1 cellular context compared by ENCODE assay signal in the genomic region with DNA sequence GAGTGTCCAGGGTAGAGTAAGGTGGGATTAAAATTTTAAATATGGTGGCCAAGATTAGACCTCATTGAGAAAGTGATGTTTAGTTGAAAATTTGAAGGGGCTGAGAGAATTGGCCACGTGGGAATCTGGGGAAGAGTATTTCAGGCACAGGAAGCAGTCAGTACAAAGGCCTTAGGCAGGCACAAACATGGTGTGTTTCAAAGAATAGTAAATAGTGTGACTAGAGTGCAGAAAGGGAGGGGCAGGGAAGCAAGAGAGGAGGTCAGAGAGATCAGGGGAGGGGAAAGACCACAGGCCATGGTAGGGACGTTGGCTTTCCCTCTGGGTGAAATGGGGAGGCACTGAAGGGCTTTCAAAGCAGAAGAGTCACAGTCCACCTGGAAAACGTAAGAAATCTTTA.
TF ChIP-seq lines count a peak whose summit lies in the region.

No MANE protein-coding gene starts in this region.

TF ChIP-seq in HepG2, 621 proteins besides CTCF, POLR2A, EP300 and RAD21 (continued from another document and continues in another):
- TF ChIP-seq, protein P1, sequence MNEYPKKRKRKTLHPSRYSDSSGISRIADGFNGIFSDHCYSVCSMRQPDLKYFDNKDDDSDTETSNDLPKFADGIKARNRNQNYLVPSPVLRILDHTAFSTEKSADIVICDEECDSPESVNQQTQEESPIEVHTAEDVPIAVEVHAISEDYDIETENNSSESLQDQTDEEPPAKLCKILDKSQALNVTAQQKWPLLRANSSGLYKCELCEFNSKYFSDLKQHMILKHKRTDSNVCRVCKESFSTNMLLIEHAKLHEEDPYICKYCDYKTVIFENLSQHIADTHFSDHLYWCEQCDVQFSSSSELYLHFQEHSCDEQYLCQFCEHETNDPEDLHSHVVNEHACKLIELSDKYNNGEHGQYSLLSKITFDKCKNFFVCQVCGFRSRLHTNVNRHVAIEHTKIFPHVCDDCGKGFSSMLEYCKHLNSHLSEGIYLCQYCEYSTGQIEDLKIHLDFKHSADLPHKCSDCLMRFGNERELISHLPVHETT (CRISPR knock-in tag; conservative IDR thresholded peaks at IDR 0.05), result no peak
- TF ChIP-seq NR2F2 (IDR thresholded peaks at IDR 0.05; ENCODE audit: borderline replicate concordance, low read depth), result 0 out of 2 replicates have a peak, but pooled peaks have one; percentile 21
- TF ChIP-seq CBX2 (IDR thresholded peaks at IDR 0.05; ENCODE audit: low read depth, low read length), result no peak
- TF ChIP-seq CBX2 (CRISPR knock-in tag; IDR thresholded peaks at IDR 0.05; ENCODE audit: low read depth), result no peak
- peak; percentile 67; the same call in 1 of the 2 replicates for TF ChIP-seq SAP130 (CRISPR knock-in tag; IDR thresholded peaks at IDR 0.05; ENCODE audit: low read depth)
- no peak for TF ChIP-seq NFE2L2 (IDR thresholded peaks at IDR 0.05; ENCODE audit: low read length)
- no peak for TF ChIP-seq ZNF510 (CRISPR knock-in tag; IDR thresholded peaks at IDR 0.05; ENCODE audit: low read depth)
- TF ChIP-seq, protein P2, sequence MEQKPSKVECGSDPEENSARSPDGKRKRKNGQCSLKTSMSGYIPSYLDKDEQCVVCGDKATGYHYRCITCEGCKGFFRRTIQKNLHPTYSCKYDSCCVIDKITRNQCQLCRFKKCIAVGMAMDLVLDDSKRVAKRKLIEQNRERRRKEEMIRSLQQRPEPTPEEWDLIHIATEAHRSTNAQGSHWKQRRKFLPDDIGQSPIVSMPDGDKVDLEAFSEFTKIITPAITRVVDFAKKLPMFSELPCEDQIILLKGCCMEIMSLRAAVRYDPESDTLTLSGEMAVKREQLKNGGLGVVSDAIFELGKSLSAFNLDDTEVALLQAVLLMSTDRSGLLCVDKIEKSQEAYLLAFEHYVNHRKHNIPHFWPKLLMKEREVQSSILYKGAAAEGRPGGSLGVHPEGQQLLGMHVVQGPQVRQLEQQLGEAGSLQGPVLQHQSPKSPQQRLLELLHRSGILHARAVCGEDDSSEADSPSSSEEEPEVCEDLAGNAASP (CRISPR knock-in tag; IDR thresholded peaks at IDR 0.05; ENCODE audit: borderline replicate concordance), result peak; percentile 40; the same call in 1 of the 2 replicates
- TF ChIP-seq ETV5 (CRISPR knock-in tag; IDR thresholded peaks at IDR 0.05; ENCODE audit: borderline replicate concordance), result peak; percentile 77; the same call in 1 of the 2 replicates
- 0 out of 2 replicates have a peak, but pooled peaks have one; percentile 20 for TF ChIP-seq ZFX (CRISPR knock-in tag; IDR thresholded peaks at IDR 0.05; ENCODE audit: low read depth)
- no peak for TF ChIP-seq ISX (CRISPR knock-in tag; conservative IDR thresholded peaks at IDR 0.05)
- TF ChIP-seq, protein P3, sequence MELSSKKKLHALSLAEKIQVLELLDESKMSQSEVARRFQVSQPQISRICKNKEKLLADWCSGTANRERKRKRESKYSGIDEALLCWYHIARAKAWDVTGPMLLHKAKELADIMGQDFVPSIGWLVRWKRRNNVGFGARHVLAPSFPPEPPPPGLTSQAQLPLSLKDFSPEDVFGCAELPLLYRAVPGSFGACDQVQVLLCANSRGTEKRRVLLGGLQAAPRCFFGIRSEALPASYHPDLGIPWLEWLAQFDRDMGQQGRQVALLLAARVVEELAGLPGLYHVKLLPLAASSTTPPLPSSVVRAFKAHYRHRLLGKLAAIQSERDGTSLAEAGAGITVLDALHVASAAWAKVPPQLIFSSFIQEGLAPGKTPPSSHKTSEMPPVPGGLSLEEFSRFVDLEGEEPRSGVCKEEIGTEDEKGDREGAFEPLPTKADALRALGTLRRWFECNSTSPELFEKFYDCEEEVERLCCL (CRISPR knock-in tag; IDR thresholded peaks at IDR 0.05; ENCODE audit: borderline replicate concordance), result no peak
- no peak for TF ChIP-seq RFX3 (CRISPR knock-in tag; IDR thresholded peaks at IDR 0.05)
- no peak for TF ChIP-seq CBFB (CRISPR knock-in tag; IDR thresholded peaks at IDR 0.05)
- TF ChIP-seq, protein P4, sequence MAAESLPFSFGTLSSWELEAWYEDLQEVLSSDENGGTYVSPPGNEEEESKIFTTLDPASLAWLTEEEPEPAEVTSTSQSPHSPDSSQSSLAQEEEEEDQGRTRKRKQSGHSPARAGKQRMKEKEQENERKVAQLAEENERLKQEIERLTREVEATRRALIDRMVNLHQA (CRISPR knock-in tag; IDR thresholded peaks at IDR 0.05), result no peak
- TF ChIP-seq, protein P5, sequence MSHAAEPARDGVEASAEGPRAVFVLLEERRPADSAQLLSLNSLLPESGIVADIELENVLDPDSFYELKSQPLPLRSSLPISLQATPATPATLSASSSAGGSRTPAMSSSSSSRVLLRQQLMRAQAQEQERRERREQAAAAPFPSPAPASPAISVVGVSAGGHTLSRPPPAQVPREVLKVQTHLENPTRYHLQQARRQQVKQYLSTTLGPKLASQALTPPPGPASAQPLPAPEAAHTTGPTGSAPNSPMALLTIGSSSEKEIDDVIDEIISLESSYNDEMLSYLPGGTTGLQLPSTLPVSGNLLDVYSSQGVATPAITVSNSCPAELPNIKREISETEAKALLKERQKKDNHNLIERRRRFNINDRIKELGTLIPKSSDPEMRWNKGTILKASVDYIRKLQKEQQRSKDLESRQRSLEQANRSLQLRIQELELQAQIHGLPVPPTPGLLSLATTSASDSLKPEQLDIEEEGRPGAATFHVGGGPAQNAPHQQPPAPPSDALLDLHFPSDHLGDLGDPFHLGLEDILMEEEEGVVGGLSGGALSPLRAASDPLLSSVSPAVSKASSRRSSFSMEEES (CRISPR knock-in tag; IDR thresholded peaks at IDR 0.05), result peak; percentile 66; the same call in 1 of the 2 replicates
- TF ChIP-seq ERF (CRISPR knock-in tag; IDR thresholded peaks at IDR 0.05), result peak; percentile 55; the same call in 1 of the 2 replicates
- TF ChIP-seq GATAD1 (CRISPR knock-in tag; IDR thresholded peaks at IDR 0.05), result no peak
- TF ChIP-seq ZNF143 (CRISPR knock-in tag; IDR thresholded peaks at IDR 0.05), result no peak
- TF ChIP-seq ZMYM2 (CRISPR knock-in tag; IDR thresholded peaks at IDR 0.05), result no peak
- no peak for TF ChIP-seq ZNF282 (IDR thresholded peaks at IDR 0.05; ENCODE audit: partially characterized antibody)
- peak; percentile 88 for TF ChIP-seq SOX5 (CRISPR knock-in tag; IDR thresholded peaks at IDR 0.05; ENCODE audit: borderline replicate concordance)
- TF ChIP-seq, protein P6, sequence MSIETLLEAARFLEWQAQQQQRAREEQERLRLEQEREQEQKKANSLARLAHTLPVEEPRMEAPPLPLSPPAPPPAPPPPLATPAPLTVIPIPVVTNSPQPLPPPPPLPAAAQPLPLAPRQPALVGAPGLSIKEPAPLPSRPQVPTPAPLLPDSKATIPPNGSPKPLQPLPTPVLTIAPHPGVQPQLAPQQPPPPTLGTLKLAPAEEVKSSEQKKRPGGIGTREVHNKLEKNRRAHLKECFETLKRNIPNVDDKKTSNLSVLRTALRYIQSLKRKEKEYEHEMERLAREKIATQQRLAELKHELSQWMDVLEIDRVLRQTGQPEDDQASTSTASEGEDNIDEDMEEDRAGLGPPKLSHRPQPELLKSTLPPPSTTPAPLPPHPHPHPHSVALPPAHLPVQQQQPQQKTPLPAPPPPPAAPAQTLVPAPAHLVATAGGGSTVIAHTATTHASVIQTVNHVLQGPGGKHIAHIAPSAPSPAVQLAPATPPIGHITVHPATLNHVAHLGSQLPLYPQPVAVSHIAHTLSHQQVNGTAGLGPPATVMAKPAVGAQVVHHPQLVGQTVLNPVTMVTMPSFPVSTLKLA (IDR thresholded peaks at IDR 0.05), result no peak
- no peak for TF ChIP-seq ZNF44 (CRISPR knock-in tag; IDR thresholded peaks at IDR 0.05)
- TF ChIP-seq THYN1 (CRISPR knock-in tag; IDR thresholded peaks at IDR 0.05; ENCODE audit: borderline replicate concordance, low read depth), result no peak
- TF ChIP-seq RXRB (CRISPR knock-in tag; IDR thresholded peaks at IDR 0.05; ENCODE audit: borderline replicate concordance), result peak; percentile 86
- no peak for TF ChIP-seq MAZ (IDR thresholded peaks at IDR 0.05; ENCODE audit: borderline replicate concordance, low read depth, low read length)
- no peak for TF ChIP-seq MAZ (CRISPR knock-in tag; IDR thresholded peaks at IDR 0.05; ENCODE audit: low read depth)
- no peak for TF ChIP-seq SCMH1 (CRISPR knock-in tag; IDR thresholded peaks at IDR 0.05; ENCODE audit: borderline replicate concordance)
- TF ChIP-seq ZNF234 (CRISPR knock-in tag; conservative IDR thresholded peaks at IDR 0.05), result no peak
- TF ChIP-seq NONO (IDR thresholded peaks at IDR 0.05), result no peak
- TF ChIP-seq NONO (CRISPR knock-in tag; conservative IDR thresholded peaks at IDR 0.05), result no peak
- TF ChIP-seq, protein P7, sequence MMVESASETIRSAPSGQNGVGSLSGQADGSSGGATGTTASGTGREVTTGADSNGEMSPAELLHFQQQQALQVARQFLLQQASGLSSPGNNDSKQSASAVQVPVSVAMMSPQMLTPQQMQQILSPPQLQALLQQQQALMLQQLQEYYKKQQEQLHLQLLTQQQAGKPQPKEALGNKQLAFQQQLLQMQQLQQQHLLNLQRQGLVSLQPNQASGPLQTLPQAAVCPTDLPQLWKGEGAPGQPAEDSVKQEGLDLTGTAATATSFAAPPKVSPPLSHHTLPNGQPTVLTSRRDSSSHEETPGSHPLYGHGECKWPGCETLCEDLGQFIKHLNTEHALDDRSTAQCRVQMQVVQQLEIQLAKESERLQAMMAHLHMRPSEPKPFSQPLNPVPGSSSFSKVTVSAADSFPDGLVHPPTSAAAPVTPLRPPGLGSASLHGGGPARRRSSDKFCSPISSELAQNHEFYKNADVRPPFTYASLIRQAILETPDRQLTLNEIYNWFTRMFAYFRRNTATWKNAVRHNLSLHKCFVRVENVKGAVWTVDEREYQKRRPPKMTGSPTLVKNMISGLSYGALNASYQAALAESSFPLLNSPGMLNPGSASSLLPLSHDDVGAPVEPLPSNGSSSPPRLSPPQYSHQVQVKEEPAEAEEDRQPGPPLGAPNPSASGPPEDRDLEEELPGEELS (CRISPR knock-in tag; IDR thresholded peaks at IDR 0.05), result peak; percentile 50; the same call in 1 of the 2 replicates
- 0 out of 2 replicates have a peak, but pooled peaks have one; percentile 20 for TF ChIP-seq ZMYM4 (CRISPR knock-in tag; IDR thresholded peaks at IDR 0.05)
- TF ChIP-seq SOX6 (IDR thresholded peaks at IDR 0.05), result no peak
- peak; percentile 76 for TF ChIP-seq SOX6 (CRISPR knock-in tag; IDR thresholded peaks at IDR 0.05)
- no peak for TF ChIP-seq ZNF768 (CRISPR knock-in tag; IDR thresholded peaks at IDR 0.05)
- TF ChIP-seq MIXL1 (CRISPR knock-in tag; IDR thresholded peaks at IDR 0.05), result 0 out of 2 replicates have a peak, but pooled peaks have one; percentile 29
- TF ChIP-seq ELF3 (CRISPR knock-in tag; IDR thresholded peaks at IDR 0.05), result peak; percentile 74; the same call in 1 of the 2 replicates
- peak; percentile 97 for TF ChIP-seq ZNF557 (CRISPR knock-in tag; IDR thresholded peaks at IDR 0.05)
- TF ChIP-seq IRF2 (CRISPR knock-in tag; IDR thresholded peaks at IDR 0.05), result 0 out of 2 replicates have a peak, but pooled peaks have one; percentile 63
- TF ChIP-seq, protein P8, sequence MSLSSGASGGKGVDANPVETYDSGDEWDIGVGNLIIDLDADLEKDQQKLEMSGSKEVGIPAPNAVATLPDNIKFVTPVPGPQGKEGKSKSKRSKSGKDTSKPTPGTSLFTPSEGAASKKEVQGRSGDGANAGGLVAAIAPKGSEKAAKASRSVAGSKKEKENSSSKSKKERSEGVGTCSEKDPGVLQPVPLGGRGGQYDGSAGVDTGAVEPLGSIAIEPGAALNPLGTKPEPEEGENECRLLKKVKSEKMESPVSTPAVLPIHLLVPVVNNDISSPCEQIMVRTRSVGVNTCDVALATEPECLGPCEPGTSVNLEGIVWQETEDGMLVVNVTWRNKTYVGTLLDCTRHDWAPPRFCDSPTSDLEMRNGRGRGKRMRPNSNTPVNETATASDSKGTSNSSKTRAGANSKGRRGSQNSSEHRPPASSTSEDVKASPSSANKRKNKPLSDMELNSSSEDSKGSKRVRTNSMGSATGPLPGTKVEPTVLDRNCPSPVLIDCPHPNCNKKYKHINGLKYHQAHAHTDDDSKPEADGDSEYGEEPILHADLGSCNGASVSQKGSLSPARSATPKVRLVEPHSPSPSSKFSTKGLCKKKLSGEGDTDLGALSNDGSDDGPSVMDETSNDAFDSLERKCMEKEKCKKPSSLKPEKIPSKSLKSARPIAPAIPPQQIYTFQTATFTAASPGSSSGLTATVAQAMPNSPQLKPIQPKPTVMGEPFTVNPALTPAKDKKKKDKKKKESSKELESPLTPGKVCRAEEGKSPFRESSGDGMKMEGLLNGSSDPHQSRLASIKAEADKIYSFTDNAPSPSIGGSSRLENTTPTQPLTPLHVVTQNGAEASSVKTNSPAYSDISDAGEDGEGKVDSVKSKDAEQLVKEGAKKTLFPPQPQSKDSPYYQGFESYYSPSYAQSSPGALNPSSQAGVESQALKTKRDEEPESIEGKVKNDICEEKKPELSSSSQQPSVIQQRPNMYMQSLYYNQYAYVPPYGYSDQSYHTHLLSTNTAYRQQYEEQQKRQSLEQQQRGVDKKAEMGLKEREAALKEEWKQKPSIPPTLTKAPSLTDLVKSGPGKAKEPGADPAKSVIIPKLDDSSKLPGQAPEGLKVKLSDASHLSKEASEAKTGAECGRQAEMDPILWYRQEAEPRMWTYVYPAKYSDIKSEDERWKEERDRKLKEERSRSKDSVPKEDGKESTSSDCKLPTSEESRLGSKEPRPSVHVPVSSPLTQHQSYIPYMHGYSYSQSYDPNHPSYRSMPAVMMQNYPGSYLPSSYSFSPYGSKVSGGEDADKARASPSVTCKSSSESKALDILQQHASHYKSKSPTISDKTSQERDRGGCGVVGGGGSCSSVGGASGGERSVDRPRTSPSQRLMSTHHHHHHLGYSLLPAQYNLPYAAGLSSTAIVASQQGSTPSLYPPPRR (CRISPR knock-in tag; IDR thresholded peaks at IDR 0.05; ENCODE audit: borderline replicate concordance), result 0 out of 2 replicates have a peak, but pooled peaks have one; percentile 34
- TF ChIP-seq SIX4 (CRISPR knock-in tag; IDR thresholded peaks at IDR 0.05), result peak; percentile 26; the same call in 1 of the 2 replicates
- TF ChIP-seq FOXA1 (IDR thresholded peaks at IDR 0.05), result no peak
- peak; percentile 49; the same call in 1 of the 2 replicates for TF ChIP-seq FOXA1 (CRISPR knock-in tag; IDR thresholded peaks at IDR 0.05)
- no peak for TF ChIP-seq STAG1 (CRISPR knock-in tag; IDR thresholded peaks at IDR 0.05)
- peak; percentile 79; the same call in 1 of the 2 replicates for TF ChIP-seq HMG20A (CRISPR knock-in tag; IDR thresholded peaks at IDR 0.05; ENCODE audit: borderline replicate concordance)
- no peak for TF ChIP-seq ZNF263 (CRISPR knock-in tag; IDR thresholded peaks at IDR 0.05)
- no peak for TF ChIP-seq ZNF607 (CRISPR knock-in tag; IDR thresholded peaks at IDR 0.05; ENCODE audit: borderline replicate concordance)
- no peak for TF ChIP-seq LCORL (IDR thresholded peaks at IDR 0.05)
- TF ChIP-seq LCORL (CRISPR knock-in tag; IDR thresholded peaks at IDR 0.05), result peak; percentile 53; the same call in 1 of the 2 replicates
- peak; percentile 48 for TF ChIP-seq HNF4A (CRISPR knock-in tag; IDR thresholded peaks at IDR 0.05)
- peak; percentile 77 for TF ChIP-seq THAP11 (CRISPR knock-in tag; IDR thresholded peaks at IDR 0.05)
- TF ChIP-seq SOX13 (IDR thresholded peaks at IDR 0.05), result no peak
- peak in 1 of 2 experiments; percentile 81; a peak in 2 of 4 replicates for TF ChIP-seq SOX13 (CRISPR knock-in tag; conservative IDR thresholded peaks at IDR 0.05 in 1 of 2, IDR thresholded peaks at IDR 0.05 in 1 of 2)
- TF ChIP-seq ARHGAP35 (CRISPR knock-in tag; IDR thresholded peaks at IDR 0.05; ENCODE audit: borderline replicate concordance), result no peak
- TF ChIP-seq HES4 (CRISPR knock-in tag; IDR thresholded peaks at IDR 0.05; ENCODE audit: borderline replicate concordance), result no peak
- TF ChIP-seq ZNF619 (CRISPR knock-in tag; IDR thresholded peaks at IDR 0.05), result no peak
- TF ChIP-seq POGZ (CRISPR knock-in tag; IDR thresholded peaks at IDR 0.05), result peak; percentile 42; the same call in 1 of the 2 replicates
- no peak for TF ChIP-seq GABPA (IDR thresholded peaks at IDR 0.05; ENCODE audit: low read depth, low read length)
- peak; percentile 67 for TF ChIP-seq GABPA (CRISPR knock-in tag; IDR thresholded peaks at IDR 0.05; ENCODE audit: low read depth)
